Comparison of ENCODE assay signal across 11 cellular contexts in the genomic region with DNA sequence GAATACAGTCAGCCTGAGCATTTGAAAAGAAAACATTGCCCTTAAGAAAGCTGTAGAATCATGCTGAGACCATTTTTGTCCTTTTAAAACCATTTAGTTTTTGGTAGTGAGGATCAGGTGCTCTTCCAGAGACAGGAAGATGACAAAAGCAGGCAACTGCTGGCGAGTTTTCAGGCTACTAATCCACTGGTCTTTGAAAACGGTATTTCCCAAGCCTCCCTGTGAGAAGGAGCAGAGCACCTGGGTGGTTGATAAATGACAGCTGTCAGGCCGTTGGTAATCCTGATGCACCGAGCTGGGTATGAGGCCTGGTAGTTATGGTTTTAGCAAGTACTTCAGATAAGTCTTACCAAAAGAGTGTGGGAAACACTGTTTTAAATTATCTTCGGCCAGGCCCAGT.
"Had no signal": no experiment of that assay in that cellular context is flagged by ENCODE, and none has a peak within 500 bp of the region (broad histone marks: within the 10 kb centered on the region; RNA-seq: fewer than 3 reads in every experiment).

No MANE protein-coding gene starts in this region.

- DNase-seq: effector memory CD8-positive, alpha-beta T cell; kidney glomerular epithelial cell; mammary epithelial cell; mucosa of descending colon; naive thymus-derived CD8-positive, alpha-beta T cell; posterior cingulate gyrus; sigmoid colon; stimulated activated naive CD4-positive, alpha-beta T cell; trophoblast cell had no signal

- H3K4me3 ChIP-seq: mucosa of descending colon, sigmoid colon, skin epidermis had no signal

- H3K36me3 Mint-ChIP-seq: naive thymus-derived CD8-positive, alpha-beta T cell had no signal

- H3K9me3 Mint-ChIP-seq: effector memory CD8-positive, alpha-beta T cell; naive thymus-derived CD8-positive, alpha-beta T cell had no signal

- ATAC-seq: effector memory CD8-positive, alpha-beta T cell; foreskin keratinocyte; mucosa of descending colon; naive thymus-derived CD8-positive, alpha-beta T cell had no signal

- H3K27ac Mint-ChIP-seq: effector memory CD8-positive, alpha-beta T cell; naive thymus-derived CD8-positive, alpha-beta T cell had no signal

- H3K4me3 Mint-ChIP-seq: effector memory CD8-positive, alpha-beta T cell; naive thymus-derived CD8-positive, alpha-beta T cell had no signal

- H3K27me3 Mint-ChIP-seq: effector memory CD8-positive, alpha-beta T cell had no signal

- H3K27ac ChIP-seq: foreskin keratinocyte, sigmoid colon, skin epidermis had no signal

- H3K36me3 ChIP-seq: sigmoid colon had no signal

- H3K27me3 ChIP-seq: foreskin keratinocyte, sigmoid colon had no signal
